20 cellular contexts compared by ENCODE assay signal in genomic region chr20:59071224-59071623, GRCh38. TPM values are rescaled to one million over a fixed set of nuclear protein-coding genes. Genes with fewer than 3 reads are reported as not detected.
DNase-seq lines count a peak whose midpoint lies in the region; ATAC-seq, FAIRE-seq and TF ChIP-seq lines count a peak whose summit lies in the region.
"Had no signal": no experiment of that assay in that cellular context is flagged by ENCODE, and none has a peak within 500 bp of the region (broad histone marks: within the 10 kb centered on the region; RNA-seq: fewer than 3 reads in every experiment).

No MANE protein-coding gene starts in this region.

- H3K36me3 Mint-ChIP-seq in mesothelial cell of epicardium (no peaks in the 10 kb centered on the region), T-cell (no peaks in the 10 kb centered on the region)

- H3K4me1 Mint-ChIP-seq in mesothelial cell of epicardium (no peaks in the 10 kb centered on the region), T-cell (peaks cover 0 to 4% (median 4%) of the 10 kb centered on the region in 3 donors)

- H3K9me3 Mint-ChIP-seq in mesothelial cell of epicardium: no peaks in the 10 kb centered on the region
- no peaks in the 10 kb centered on the region for H3K9me3 Mint-ChIP-seq in T-cell

- H3K27ac Mint-ChIP-seq in mesothelial cell of epicardium (no peak overlapping the region), T-cell (no peak overlapping the region)

- TF ChIP-seq CTCF in mesothelial cell of epicardium (IDR thresholded peaks at IDR 0.05; ENCODE audit: unreplicated experiment): no peak

- DNase-seq in GM12891 (ENCODE audit: insufficient read length, low spot score) (peak; percentile 10), MV-4-11 (lab: John Stamatoyannopoulos, UW) (peak; percentile 60), medulla oblongata (ENCODE audit: extremely low spot score) (peak; percentile 47), DMS114 treated with DMSO at 0.1 percent for 48 hours (lab: John Stamatoyannopoulos, UW; ENCODE audit: unreplicated experiment) (no peak), mesothelial cell of epicardium (ENCODE audit: low spot score in 2 of 2, unreplicated experiment in 2 of 2) (no peak), NCI-H1048 (lab: John Stamatoyannopoulos, UW) (no peak), T-cell (no peak)
- DNase-seq: activated CD4-positive, CD25-positive, alpha-beta regulatory T cell treated with anti-CD3 and anti-CD28 coated beads, Interleukin-2, amount 50 U/mL, for 72 hours; activated effector memory CD4-positive, alpha-beta T cell treated with anti-CD3 and anti-CD28 coated beads, Interleukin-2, amount 50 U/mL, for 16 hours; amniotic stem cell; esophagus squamous epithelium; NCI-H1436; NCI-H226; ovary; Right ventricle myocardium superior; stimulated activated CD4-positive, alpha-beta T cell treated with anti-CD3 and anti-CD28 coated beads, Interleukin-4, amount 100 ng/mL, for 24 hours; T-helper 2 cell had no signal

- CTCF ChIA-PET in T-cell (lab: Charles Lee): no interaction called here

- peaks cover 55% of the 10 kb centered on the region for H3K27me3 Mint-ChIP-seq in mesothelial cell of epicardium (ENCODE audit: low read depth)
- peaks cover 14 to 21% of the 10 kb centered on the region in 2 donors for H3K27me3 Mint-ChIP-seq in T-cell

- H3K4me3 Mint-ChIP-seq in mesothelial cell of epicardium (no peak overlapping the region), T-cell (no peak overlapping the region)

- POLR2A ChIA-PET in T-cell (lab: Charles Lee): interaction anchor here in 1 of 2 donors (0.6 kb wide), 1 partner anchor 410 kb away, joined by 4 read pairs; no protein-coding TSS in a partner anchor

- no peak for TF ChIP-seq POLR2A in GM12891 (IDR thresholded peaks at IDR 0.05; ENCODE audit: low read depth, low read length)

- no peak for FAIRE-seq in GM12891 (lab: Jason Lieb, UNC)
- FAIRE-seq: D721Med had no signal

- peak; percentile 86 for ATAC-seq in GM21529 (IDR thresholded peaks at IDR 0.05; ENCODE audit: unreplicated experiment)
- no peak for ATAC-seq in T-cell (replicated peaks in 1 of 4)

TF ChIP-seq in GM12891, 5 proteins besides CTCF, POLR2A, EP300 and RAD21:
- no peak for TF ChIP-seq SPI1 (IDR thresholded peaks at IDR 0.05; ENCODE audit: low read depth, low read length)
- no peak for TF ChIP-seq PAX5 (IDR thresholded peaks at IDR 0.05; ENCODE audit: insufficient read depth, low read length, severe bottlenecking)
- TF ChIP-seq TAF1 (IDR thresholded peaks at IDR 0.05; ENCODE audit: low read depth, low read length): no peak
- TF ChIP-seq POLR2AphosphoS5 (IDR thresholded peaks at IDR 0.05; ENCODE audit: low read depth, low read length): no peak
- TF ChIP-seq POU2F2 (IDR thresholded peaks at IDR 0.05; ENCODE audit: low read depth, low read length): no peak
TF ChIP-seq in GM12891: peak in this region for 0.

RNA-seq across cellular contexts. Expression of gene PRELID3B, which starts 28.6 kb away (rescaled TPM):
- polyA plus RNA-seq in GM12891 (2012; ENCODE audit: low read depth, missing spikeins): 63.8 TPM
- total RNA-seq in mesothelial cell of epicardium: 44.9 to 45.5 TPM (median 45.2 TPM) in 3 replicates
- 10 to 100 TPM; 41.4 to 49.0 (median 43.6) TPM for total RNA-seq in T-cell

RNA-seq across cellular contexts. Expression of gene ATP5F1E, which starts 39.1 kb away (rescaled TPM):
- polyA plus RNA-seq in GM12891 (2012; ENCODE audit: low read depth, missing spikeins): 146 TPM
- 46.7 to 52.7 TPM (median 47.8 TPM) in 3 replicates for total RNA-seq in mesothelial cell of epicardium
- 100 to 1,000 TPM in 1 of 5 donors, 10 to 100 TPM in 4; 50.6 to 105 (median 62.4) TPM for total RNA-seq in T-cell

RNA-seq across cellular contexts. Expression of gene TUBB1, which starts 52.0 kb away (rescaled TPM):
- polyA plus RNA-seq in GM12891 (2012; ENCODE audit: low read depth, missing spikeins): 0.27 TPM
- total RNA-seq in mesothelial cell of epicardium (not detected in 3 replicates), T-cell (1 to 10 TPM in 1 of 5 donors, under 1 TPM in 1, not detected in 3; 0.56 to 5.0 TPM)
- total RNA-seq: G401 had no signal

Comparison
In these comparisons a context has a peak if more than half of its experiments do, and no peak if none do; other contexts are left out.
1. DNase-seq: peak in GM12891 (single experiment), MV-4-11 (single experiment) and medulla oblongata (single experiment); none in DMS114 treated with DMSO at 0.1 percent for 48 hours (single experiment), mesothelial cell of epicardium (0 of 2), NCI-H1048 (single experiment) and T-cell (0 of 34).